In the genomic region with DNA sequence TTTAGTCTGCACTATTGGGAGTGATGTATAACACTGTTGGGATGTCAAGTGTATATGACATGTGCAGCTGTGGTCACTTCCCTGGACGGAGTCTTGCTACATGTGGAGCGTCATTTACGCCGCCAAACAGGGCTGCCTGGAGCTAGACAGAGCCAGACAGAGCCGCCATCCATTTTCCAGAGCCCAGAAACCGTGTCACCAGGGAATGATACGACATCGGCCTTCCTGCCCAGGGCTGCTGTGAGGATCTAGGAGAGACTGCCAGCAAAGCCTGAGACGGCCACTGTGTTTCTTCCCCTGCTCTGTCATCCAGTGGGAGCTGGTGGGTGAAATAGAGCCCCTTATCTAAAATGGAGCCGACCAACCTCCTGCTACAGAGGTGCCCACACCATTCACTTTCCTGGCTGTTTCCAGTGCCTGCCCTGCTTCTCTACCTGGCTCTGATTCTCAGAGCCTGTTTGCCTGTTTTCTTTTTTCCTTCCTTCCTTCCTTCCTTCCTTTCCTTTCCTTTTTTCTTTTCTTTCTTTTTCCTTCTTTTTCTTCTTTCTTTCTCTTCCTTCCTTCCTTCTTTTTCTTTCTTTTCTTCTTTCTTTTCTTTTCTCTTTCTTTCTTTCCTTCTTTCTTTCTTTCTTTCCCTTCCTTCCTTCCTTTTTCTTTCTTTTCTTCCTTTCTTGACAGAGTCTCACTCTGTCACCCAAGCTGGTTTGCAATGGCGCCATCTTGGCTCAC, we compare ENCODE assay signal across 32 cellular contexts. TPM values are rescaled to one million over a fixed set of nuclear protein-coding genes. Genes with fewer than 3 reads are reported as not detected.
DNase-seq lines count a peak whose midpoint lies in the region; ATAC-seq and TF ChIP-seq lines count a peak whose summit lies in the region.
"Had no signal": no experiment of that assay in that cellular context is flagged by ENCODE, and none has a peak within 500 bp of the region (broad histone marks: within the 10 kb centered on the region; RNA-seq: fewer than 3 reads in every experiment).

No MANE protein-coding gene starts in this region.

- H3K36me3 Mint-ChIP-seq in MCF 10A (ENCODE audit: insufficient read depth, unreplicated experiment) (no peaks in the 10 kb centered on the region), mesothelial cell of epicardium (no peaks in the 10 kb centered on the region)
- H3K36me3 Mint-ChIP-seq in central memory CD8-positive, alpha-beta T cell (ENCODE audit: insufficient read depth), result no peaks in the 10 kb centered on the region
- H3K36me3 Mint-ChIP-seq: activated naive CD4-positive, alpha-beta T cell treated with anti-CD3 and anti-CD28 coated beads, Interleukin-2, amount 10 ng/mL, durations not matched to agents 7 days and 5 days; immature natural killer cell; naive thymus-derived CD4-positive, alpha-beta T cell had no signal

- CTCF ChIA-PET in MCF 10A (lab: Yijun Ruan, JAX), result interaction anchor here (0.6 to 1.9 kb wide), 7 partner anchors 14 to 299 kb away, joined by 3 to 4 read pairs (median 3); no protein-coding TSS in a partner anchor

- TF ChIP-seq CTCF in MCF 10A (IDR thresholded peaks at IDR 0.05; ENCODE audit: unreplicated experiment) (no peak), breast epithelium (IDR thresholded peaks at IDR 0.05) (no peak), mesothelial cell of epicardium (IDR thresholded peaks at IDR 0.05; ENCODE audit: unreplicated experiment) (no peak)

- no peaks in the 10 kb centered on the region for H3K36me3 ChIP-seq in breast epithelium
- H3K36me3 ChIP-seq: adrenal gland, brain microvascular endothelial cell, MG63 had no signal

- H3K4me1 Mint-ChIP-seq in MCF 10A (ENCODE audit: insufficient read depth, unreplicated experiment), result peaks cover 19% of the 10 kb centered on the region
- H3K4me1 Mint-ChIP-seq in central memory CD8-positive, alpha-beta T cell, result no peaks in the 10 kb centered on the region
- peaks cover 41% of the 10 kb centered on the region for H3K4me1 Mint-ChIP-seq in mesothelial cell of epicardium
- H3K4me1 Mint-ChIP-seq: activated naive CD4-positive, alpha-beta T cell treated with anti-CD3 and anti-CD28 coated beads, Interleukin-2, amount 10 ng/mL, durations not matched to agents 7 days and 5 days; immature natural killer cell had no signal

- DNase-seq in MCF 10A (ENCODE audit: unreplicated experiment) (no peak), breast epithelium (ENCODE audit: low spot score in 2 of 2) (no peak), mesothelial cell of epicardium (ENCODE audit: low spot score in 2 of 2, unreplicated experiment in 2 of 2) (no peak), substantia nigra (lab: John Stamatoyannopoulos, UW) (no peak), medulla oblongata (ENCODE audit: extremely low spot score) (no peak), NCI-H82 (lab: John Stamatoyannopoulos, UW) (no peak), NCI-H748 (lab: John Stamatoyannopoulos, UW; ENCODE audit: unreplicated experiment) (no peak)
- DNase-seq in central memory CD8-positive, alpha-beta T cell (ENCODE audit: low spot score in 2 of 2), result no peak
- DNase-seq: activated CD4-positive, alpha-beta T cell treated with anti-CD3 and anti-CD28 coated beads for 1 hour; activated CD8-positive, alpha-beta T cell treated with anti-CD3 and anti-CD28 coated beads for 36 hours; activated naive CD4-positive, alpha-beta T cell treated with anti-CD3 and anti-CD28 coated beads, Interleukin-2, amount 10 ng/mL, durations not matched to agents 7 days and 5 days; adrenal gland; brain microvascular endothelial cell; GM23248; immature natural killer cell; KG1; midbrain; naive thymus-derived CD4-positive, alpha-beta T cell; NCI-H1105; NCI-H2029; NCI-H510A treated with DMSO at 0.1 percent for 48 hours; NK-92 treated with Interleukin-12 subunit alpha and Interleukin-12 subunit beta, amount 100 ng/mL, for 24 hours; occipital lobe; PC-9; stimulated activated CD4-positive, alpha-beta T cell treated with anti-CD3 and anti-CD28 coated beads, Interleukin-1b, Interleukin-23, amount 100 ng/mL, for 48 hours; stimulated activated naive CD4-positive, alpha-beta T cell treated with Interleukin-2 at 50 U/mL for 16 hours; T-helper 2 cell; testis had no signal

- POLR2A ChIA-PET in MCF 10A (lab: Yijun Ruan, JAX), result interaction anchor here (1.2 to 1.5 kb wide), 3 partner anchors 13 to 441 kb away, joined by 3 to 4 read pairs (median 4); no protein-coding TSS in a partner anchor

- H3K9me3 Mint-ChIP-seq in MCF 10A (ENCODE audit: unreplicated experiment) (peaks cover 7% of the 10 kb centered on the region), mesothelial cell of epicardium (no peaks in the 10 kb centered on the region)
- H3K9me3 Mint-ChIP-seq in central memory CD8-positive, alpha-beta T cell, result no peaks in the 10 kb centered on the region
- H3K9me3 Mint-ChIP-seq: activated CD8-positive, alpha-beta T cell treated with anti-CD3 and anti-CD28 coated beads for 36 hours; activated naive CD4-positive, alpha-beta T cell treated with anti-CD3 and anti-CD28 coated beads, Interleukin-2, amount 10 ng/mL, durations not matched to agents 7 days and 5 days; immature natural killer cell had no signal

- no peaks in the 10 kb centered on the region for H3K9me3 ChIP-seq in breast epithelium
- H3K9me3 ChIP-seq: adrenal gland, MG63, testis had no signal

- intact Hi-C loops in MCF 10A (cut with micrococcal nuclease), result loop anchor here (10.0 kb wide), 1 partner anchor 273 kb away; no protein-coding TSS in a partner anchor
- intact Hi-C loops in breast epithelium (cut with DNase I; ENCODE audit: low total_unique reads), result no loop called here

- H3K27ac Mint-ChIP-seq in MCF 10A (ENCODE audit: low read depth, unreplicated experiment) (peak overlapping the region; percentile 91), mesothelial cell of epicardium (peak overlapping the region; percentile 13)
- peak overlapping the region; percentile 39 for H3K27ac Mint-ChIP-seq in central memory CD8-positive, alpha-beta T cell (ENCODE audit: low read depth)
- H3K27ac Mint-ChIP-seq: activated CD8-positive, alpha-beta T cell treated with anti-CD3 and anti-CD28 coated beads for 36 hours; activated naive CD4-positive, alpha-beta T cell treated with anti-CD3 and anti-CD28 coated beads, Interleukin-2, amount 10 ng/mL, durations not matched to agents 7 days and 5 days; immature natural killer cell; naive thymus-derived CD4-positive, alpha-beta T cell had no signal

- H3K4me3 Mint-ChIP-seq in MCF 10A (ENCODE audit: unreplicated experiment) (no peak overlapping the region), mesothelial cell of epicardium (no peak overlapping the region)
- H3K4me3 Mint-ChIP-seq in central memory CD8-positive, alpha-beta T cell, result no peak overlapping the region
- H3K4me3 Mint-ChIP-seq: activated CD8-positive, alpha-beta T cell treated with anti-CD3 and anti-CD28 coated beads for 36 hours; activated naive CD4-positive, alpha-beta T cell treated with anti-CD3 and anti-CD28 coated beads, Interleukin-2, amount 10 ng/mL, durations not matched to agents 7 days and 5 days; immature natural killer cell; naive thymus-derived CD4-positive, alpha-beta T cell had no signal

- no peaks in the 10 kb centered on the region for H3K27me3 Mint-ChIP-seq in MCF 10A (ENCODE audit: insufficient read depth, unreplicated experiment)
- peaks cover 31% of the 10 kb centered on the region for H3K27me3 Mint-ChIP-seq in central memory CD8-positive, alpha-beta T cell
- H3K27me3 Mint-ChIP-seq in mesothelial cell of epicardium (ENCODE audit: low read depth), result no peaks in the 10 kb centered on the region

- no peaks in the 10 kb centered on the region for H3K4me1 ChIP-seq in breast epithelium
- H3K4me1 ChIP-seq: adrenal gland had no signal

- no peak for ATAC-seq in central memory CD8-positive, alpha-beta T cell (replicated peaks; ENCODE audit: extremely low read depth, poor library complexity, severe bottlenecking)
- ATAC-seq: activated CD8-positive, alpha-beta T cell treated with anti-CD3 and anti-CD28 coated beads for 36 hours; left lobe of liver; naive thymus-derived CD4-positive, alpha-beta T cell; Right ventricle myocardium inferior had no signal

- TF ChIP-seq POLR2A in breast epithelium (IDR thresholded peaks at IDR 0.05), result no peak

- H3K27ac ChIP-seq in breast epithelium (no peak overlapping the region), substantia nigra (ENCODE audit: low read depth, low read length, poor library complexity, severe bottlenecking) (peak overlapping the region; percentile 46)
- H3K27ac ChIP-seq: adrenal gland, brain microvascular endothelial cell, GM23248, PC-9, testis had no signal

- H3K27me3 ChIP-seq in breast epithelium, result peaks cover 0 to 3% of the 10 kb centered on the region in 2 donors
- H3K27me3 ChIP-seq: adrenal gland, brain microvascular endothelial cell, MG63, testis had no signal

- TSS peak; percentile 99 for BruUV-seq in MCF 10A (replicated peaks; lab: Mats Ljungman, UMichigan)

- no peak overlapping the region for H3K4me3 ChIP-seq in breast epithelium
- H3K4me3 ChIP-seq: adrenal gland, GM23248, MG63, PC-9, testis had no signal

RNA-seq across cellular contexts. Expression of gene FGFR2, which starts 13.4 kb away (rescaled TPM):
- 2.7 and 3.0 TPM in 2 replicates for total RNA-seq in MCF 10A (2022)
- 10 to 100 TPM; 31.8 to 62.8 (median 44.3) TPM for total RNA-seq in breast epithelium
- total RNA-seq in mesothelial cell of epicardium, result 78.0 to 88.3 TPM (median 83.2 TPM) in 3 replicates
- total RNA-seq: A172; activated CD8-positive, alpha-beta T cell treated with anti-CD3 and anti-CD28 coated beads for 36 hours; GM23248; PC-9 had no signal

Comparison
In these comparisons a context has a peak if more than half of its experiments do, and no peak if none do; other contexts are left out.
1. H3K27ac Mint-ChIP-seq: peak in every context shown above with its lines; median percentile 91 in MCF 10A; 39 in central memory CD8-positive, alpha-beta T cell; 13 in mesothelial cell of epicardium.